ENCODE assay signal across 33 cellular contexts in genomic region chr11:128911701-128912100, GRCh38. TPM values are rescaled to one million over a fixed set of nuclear protein-coding genes. Genes with fewer than 3 reads are reported as not detected.
"Had no signal": no experiment of that assay in that cellular context is flagged by ENCODE, and none has a peak within 500 bp of the region (broad histone marks: within the 10 kb centered on the region; RNA-seq: fewer than 3 reads in every experiment).

No MANE protein-coding gene starts in this region.

- DNase-seq: effector CD8-positive, alpha-beta T cell; effector memory CD8-positive, alpha-beta T cell; endodermal cell; erythroblast; esophagus squamous epithelium; foreskin fibroblast; foreskin melanocyte; gastrocnemius medialis; glutamatergic neuron; heart right ventricle; hippocampal formation; kidney glomerular epithelial cell; left colon; left ventricle myocardium inferior; lower lobe of right lung; mesenchymal stem cell; naive B cell had no signal

- H3K36me3 ChIP-seq: esophagus squamous epithelium, gastrocnemius medialis, heart right ventricle, left ventricle myocardium inferior, lower lobe of right lung had no signal

- H3K27me3 ChIP-seq: esophagus squamous epithelium had no signal

- H3K9me3 ChIP-seq: esophagus squamous epithelium, gastrocnemius medialis, heart right ventricle, left ventricle myocardium inferior, lower lobe of right lung, mucosa of descending colon had no signal

- H3K27ac ChIP-seq: coronary artery, epithelial cell of prostate, esophagus squamous epithelium, gastrocnemius medialis, heart right ventricle, left ventricle myocardium inferior, lower lobe of right lung had no signal

- H3K4me3 ChIP-seq: coronary artery, esophagus squamous epithelium, gastrocnemius medialis, heart right ventricle, left ventricle myocardium inferior, lower lobe of right lung, mucosa of descending colon had no signal

- FAIRE-seq: colon, endometrium, islet of Langerhans, keratinocyte had no signal

RNA-seq across cellular contexts. Expression of gene KCNJ5, which starts 20.5 kb away (rescaled TPM):
- total RNA-seq: dermis microvascular lymphatic vessel endothelial cell, lung microvascular endothelial cell, myocyte had no signal

RNA-seq across cellular contexts. Expression of gene TP53AIP1, which starts 31.0 kb away (rescaled TPM):
- total RNA-seq: dermis microvascular lymphatic vessel endothelial cell, endodermal cell, gastrocnemius medialis, glomerular endothelial cell, heart right ventricle, left lobe of liver, left ventricle myocardium inferior, lower lobe of right lung, lung microvascular endothelial cell had no signal
- polyA plus RNA-seq: liver had no signal

RNA-seq across cellular contexts. Expression of gene KCNJ1, which starts 44.6 kb away (rescaled TPM):
- total RNA-seq: endodermal cell, esophagus mucosa, glomerular endothelial cell, left colon, left lobe of liver, left ventricle myocardium inferior, mesenteric fat pad, mesothelial cell of epicardium, mucosa of descending colon had no signal
